Comparison of ENCODE assay signal across 22 cellular contexts in the genomic region with DNA sequence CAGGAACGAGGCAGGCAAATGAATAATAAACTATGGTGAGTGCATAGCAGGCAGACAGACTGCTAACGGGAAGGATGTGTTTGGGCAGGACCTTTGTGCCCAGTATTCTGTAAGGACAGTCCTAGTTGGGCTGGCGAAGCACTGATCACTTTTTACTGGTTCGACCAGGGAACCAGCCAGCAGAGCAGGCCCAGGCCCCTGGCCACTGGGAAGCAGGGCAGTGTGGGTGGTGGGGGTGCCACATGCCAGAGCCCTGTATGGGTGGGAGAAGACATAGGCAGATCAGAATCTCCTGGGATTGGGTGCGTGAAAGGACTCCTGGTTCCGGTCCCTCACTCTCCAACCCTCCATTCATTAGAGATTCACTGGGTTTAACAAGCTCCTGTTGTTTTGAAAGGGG. TPM values are rescaled to one million over a fixed set of nuclear protein-coding genes. Genes with fewer than 3 reads are reported as not detected.
A peak's percentile ranks its signal among the peaks of the same experiment; 100 is the strongest.
DNase-seq lines count a peak whose midpoint lies in the region; TF ChIP-seq lines count a peak whose summit lies in the region.
"Had no signal": no experiment of that assay in that cellular context is flagged by ENCODE, and none has a peak within 500 bp of the region (broad histone marks: within the 10 kb centered on the region; RNA-seq: fewer than 3 reads in every experiment).

No MANE protein-coding gene starts in this region.

- no peak for TF ChIP-seq CTCF in SK-N-SH (IDR thresholded peaks at IDR 0.05)

- no peak overlapping the region for H3K4me2 ChIP-seq in SK-N-SH

- peaks cover 32% of the 10 kb centered on the region for H3K4me1 Mint-ChIP-seq in activated T-helper 1 cell treated with anti-CD3 and anti-CD28 coated beads, Interleukin-12 subunit alpha, Interleukin-12 subunit beta, Interleukin-2, Interleukin-4 antibody, amounts not matched to agents 30 ng/mL and 10 ng/mL and 1 ng/mL, durations not matched to agents 14 hours and 24 hours and 36 hours (ENCODE audit: low read depth)

- no peaks in the 10 kb centered on the region for H3K27me3 ChIP-seq in SK-N-SH (ENCODE audit: insufficient read depth)
- H3K27me3 ChIP-seq: BE2C, foreskin keratinocyte, transverse colon had no signal

- peaks cover 2% of the 10 kb centered on the region for H3K36me3 Mint-ChIP-seq in activated T-helper 1 cell treated with anti-CD3 and anti-CD28 coated beads, Interleukin-12 subunit alpha, Interleukin-12 subunit beta, Interleukin-2, Interleukin-4 antibody, amounts not matched to agents 30 ng/mL and 10 ng/mL and 1 ng/mL, durations not matched to agents 14 hours and 24 hours and 36 hours (ENCODE audit: low read depth)
- H3K36me3 Mint-ChIP-seq: IgD-negative memory B cell, memory B cell had no signal

- WGBS in SK-N-SH (ENCODE audit: low lambda C conversion rate), result 95% methylated on average over 6 of the region's 6 CpGs

- peak overlapping the region; percentile 67 for H3K27ac Mint-ChIP-seq in activated T-helper 1 cell treated with anti-CD3 and anti-CD28 coated beads, Interleukin-12 subunit alpha, Interleukin-12 subunit beta, Interleukin-2, Interleukin-4 antibody, amounts not matched to agents 30 ng/mL and 10 ng/mL and 1 ng/mL, durations not matched to agents 14 hours and 24 hours and 36 hours
- H3K27ac Mint-ChIP-seq: memory B cell had no signal

- no peak overlapping the region for H3K4me3 Mint-ChIP-seq in activated T-helper 1 cell treated with anti-CD3 and anti-CD28 coated beads, Interleukin-12 subunit alpha, Interleukin-12 subunit beta, Interleukin-2, Interleukin-4 antibody, amounts not matched to agents 30 ng/mL and 10 ng/mL and 1 ng/mL, durations not matched to agents 14 hours and 24 hours and 36 hours
- H3K4me3 Mint-ChIP-seq: IgD-negative memory B cell; memory B cell; naive thymus-derived CD4-positive, alpha-beta T cell had no signal

- intact Hi-C loops in activated T-helper 1 cell treated with anti-CD3 and anti-CD28 coated beads, Interleukin-12 subunit alpha, Interleukin-12 subunit beta, Interleukin-2, Interleukin-4 antibody, amounts not matched to agents 30 ng/mL and 10 ng/mL and 1 ng/mL, durations not matched to agents 14 hours and 24 hours and 36 hours (cut with micrococcal nuclease), result no loop called here

- POLR2A ChIA-PET in SK-N-SH (lab: Yijun Ruan, JAX), result no interaction called here

- H2AFZ ChIP-seq in SK-N-SH (ENCODE audit: low read depth), result no peak overlapping the region

- H3K4me3 ChIP-seq in skin epidermis (no peak overlapping the region), SK-N-SH (ENCODE audit: low read depth in 2 of 2, low read length in 1 of 2) (no peak overlapping the region)
- H3K4me3 ChIP-seq: transverse colon had no signal

- H3K9me3 Mint-ChIP-seq in activated T-helper 1 cell treated with anti-CD3 and anti-CD28 coated beads, Interleukin-12 subunit alpha, Interleukin-12 subunit beta, Interleukin-2, Interleukin-4 antibody, amounts not matched to agents 30 ng/mL and 10 ng/mL and 1 ng/mL, durations not matched to agents 14 hours and 24 hours and 36 hours, result no peaks in the 10 kb centered on the region
- H3K9me3 Mint-ChIP-seq: IgD-negative memory B cell, memory B cell had no signal

- TF ChIP-seq EP300 in SK-N-SH (IDR thresholded peaks at IDR 0.05; ENCODE audit: borderline replicate concordance in 1 of 2, low read depth in 1 of 2, low read length in 1 of 2), result no peak

- H3F3A ChIP-seq in SK-N-SH (replicated peaks; ENCODE audit: insufficient read depth), result peaks cover 27% of the 10 kb centered on the region

- H3K27me3 Mint-ChIP-seq in activated T-helper 1 cell treated with anti-CD3 and anti-CD28 coated beads, Interleukin-12 subunit alpha, Interleukin-12 subunit beta, Interleukin-2, Interleukin-4 antibody, amounts not matched to agents 30 ng/mL and 10 ng/mL and 1 ng/mL, durations not matched to agents 14 hours and 24 hours and 36 hours (ENCODE audit: insufficient read depth), result peaks cover 2% of the 10 kb centered on the region
- H3K27me3 Mint-ChIP-seq: IgD-negative memory B cell; memory B cell; naive thymus-derived CD4-positive, alpha-beta T cell had no signal

- peaks cover 13% of the 10 kb centered on the region for H3K79me2 ChIP-seq in SK-N-SH (ENCODE audit: insufficient read depth)

- peak overlapping the region; percentile 68 for H3K27ac ChIP-seq in epithelial cell of prostate
- H3K27ac ChIP-seq in skin epidermis, result peak overlapping the region in 11 of 21 experiments; percentile 4 to 61 (median 52)
- H3K27ac ChIP-seq in SK-N-SH (ENCODE audit: low read depth in 2 of 2, low read length in 1 of 2), result peak overlapping the region in 1 of 2 experiments; percentile 72; a peak in 1 of 4 replicates
- H3K27ac ChIP-seq: foreskin keratinocyte, HL-60, transverse colon had no signal

- H3K9me3 ChIP-seq in SK-N-SH, result no peaks in the 10 kb centered on the region
- H3K9me3 ChIP-seq: BE2C, transverse colon had no signal

- CTCF ChIA-PET in SK-N-SH (lab: Yijun Ruan, JAX), result interaction anchor here (1.0 to 1.7 kb wide), 3 partner anchors 9 to 74 kb away, joined by 3 to 4 read pairs (median 3); no protein-coding TSS in a partner anchor

- no peaks in the 10 kb centered on the region for H3K36me3 ChIP-seq in SK-N-SH (replicated peaks in 1 of 2; ENCODE audit: control insufficient read depth in 1 of 2, insufficient read depth in 2 of 2, low read length in 1 of 2)
- H3K36me3 ChIP-seq: BE2C, transverse colon had no signal

- peaks cover 16 to 19% of the 10 kb centered on the region in 2 experiments; a peak in 3 of 4 replicates for H3K4me1 ChIP-seq in SK-N-SH (ENCODE audit: control insufficient read depth in 1 of 2, insufficient read depth in 2 of 2, low read depth in 1 of 2, low read length in 1 of 2)

- no peaks in the 10 kb centered on the region for H4K20me1 ChIP-seq in SK-N-SH (ENCODE audit: insufficient read depth)

- DNase-seq in activated T-helper 1 cell treated with anti-CD3 and anti-CD28 coated beads, Interleukin-12 subunit alpha, Interleukin-12 subunit beta, Interleukin-2, Interleukin-4 antibody, amounts not matched to agents 30 ng/mL and 10 ng/mL and 1 ng/mL, durations not matched to agents 14 hours and 24 hours and 36 hours (ENCODE audit: low spot score), result no peak
- DNase-seq in epithelial cell of prostate (ENCODE audit: low read depth, low spot score) (no peak), SK-N-SH (no peak), superior temporal gyrus (ENCODE audit: extremely low spot score) (no peak)
- DNase-seq: activated CD4-positive, alpha-beta T cell treated with anti-CD3 and anti-CD28 coated beads, Interleukin-2, amount 50 U/mL, for 1 hour; activated naive CD4-positive, alpha-beta T cell; BE2C; Calu3; cortex of kidney; EL; foreskin keratinocyte; kidney glomerular epithelial cell; naive thymus-derived CD4-positive, alpha-beta T cell; NCI-H1694 treated with DMSO at 0.1 percent for 48 hours; NCI-H748 treated with DMSO at 0.1 percent for 48 hours; stimulated activated CD4-positive, alpha-beta T cell treated with anti-CD3 and anti-CD28 coated beads, Interleukin-1b, Interleukin-23, amount 100 ng/mL, for 48 hours; stimulated activated naive CD4-positive, alpha-beta T cell treated with Interleukin-2 at 50 U/mL for 16 hours; transverse colon had no signal

- no peak for TF ChIP-seq RAD21 in SK-N-SH (IDR thresholded peaks at IDR 0.05; ENCODE audit: low read length)

- H3K9me2 ChIP-seq in SK-N-SH, result no peaks in the 10 kb centered on the region

- no peak overlapping the region for H3K9ac ChIP-seq in SK-N-SH

RNA-seq across cellular contexts. Expression of gene VAMP2, which starts 4.0 kb away (rescaled TPM):
- 54.7 and 55.9 TPM in 2 replicates for total RNA-seq in activated T-helper 1 cell treated with anti-CD3 and anti-CD28 coated beads, Interleukin-12 subunit alpha, Interleukin-12 subunit beta, Interleukin-2, Interleukin-4 antibody, amounts not matched to agents 30 ng/mL and 10 ng/mL and 1 ng/mL, durations not matched to agents 14 hours and 24 hours and 36 hours
- 42.0 and 43.4 TPM in 2 replicates for polyA plus RNA-seq in SK-N-SH (2012; rRNA removed)
- polyA plus RNA-seq in SK-N-SH (2012; cell fraction: cytosol; rRNA removed), result 39.1 and 45.5 TPM in 2 replicates
- 81.4 and 130 TPM in 2 replicates for polyA plus RNA-seq in SK-N-SH (2012; cell fraction: nucleus; rRNA removed)

RNA-seq across cellular contexts. Expression of gene TMEM107, which starts 9.4 kb away (rescaled TPM):
- total RNA-seq in activated T-helper 1 cell treated with anti-CD3 and anti-CD28 coated beads, Interleukin-12 subunit alpha, Interleukin-12 subunit beta, Interleukin-2, Interleukin-4 antibody, amounts not matched to agents 30 ng/mL and 10 ng/mL and 1 ng/mL, durations not matched to agents 14 hours and 24 hours and 36 hours, result 19.3 and 20.8 TPM in 2 replicates
- polyA plus RNA-seq in SK-N-SH (2012; rRNA removed), result 18.6 and 19.2 TPM in 2 replicates
- 16.7 and 17.7 TPM in 2 replicates for polyA plus RNA-seq in SK-N-SH (2012; cell fraction: cytosol; rRNA removed)
- polyA plus RNA-seq in SK-N-SH (2012; cell fraction: nucleus; rRNA removed), result 16.7 and 21.4 TPM in 2 replicates

RNA-seq across cellular contexts. Expression of gene PER1, which starts 14.5 kb away (rescaled TPM):
- total RNA-seq in activated T-helper 1 cell treated with anti-CD3 and anti-CD28 coated beads, Interleukin-12 subunit alpha, Interleukin-12 subunit beta, Interleukin-2, Interleukin-4 antibody, amounts not matched to agents 30 ng/mL and 10 ng/mL and 1 ng/mL, durations not matched to agents 14 hours and 24 hours and 36 hours, result 36.9 and 37.4 TPM in 2 replicates
- polyA plus RNA-seq in SK-N-SH (2012; rRNA removed), result 32.7 and 56.8 TPM in 2 replicates
- polyA plus RNA-seq in SK-N-SH (2012; cell fraction: cytosol; rRNA removed), result 2.7 and 4.0 TPM in 2 replicates
- polyA plus RNA-seq in SK-N-SH (2012; cell fraction: nucleus; rRNA removed), result 201 and 297 TPM in 2 replicates

RNA-seq across cellular contexts. Expression of gene BORCS6, which starts 23.2 kb away (rescaled TPM):
- total RNA-seq in activated T-helper 1 cell treated with anti-CD3 and anti-CD28 coated beads, Interleukin-12 subunit alpha, Interleukin-12 subunit beta, Interleukin-2, Interleukin-4 antibody, amounts not matched to agents 30 ng/mL and 10 ng/mL and 1 ng/mL, durations not matched to agents 14 hours and 24 hours and 36 hours, result 6.3 and 6.7 TPM in 2 replicates
- 3.7 and 4.3 TPM in 2 replicates for polyA plus RNA-seq in SK-N-SH (2012; rRNA removed)
- polyA plus RNA-seq in SK-N-SH (2012; cell fraction: cytosol; rRNA removed), result 2.1 and 3.5 TPM in 2 replicates
- polyA plus RNA-seq in SK-N-SH (2012; cell fraction: nucleus; rRNA removed), result 2.9 and 3.5 TPM in 2 replicates

RNA-seq across cellular contexts. Expression of gene HES7, which starts 42.8 kb away (rescaled TPM):
- total RNA-seq in activated T-helper 1 cell treated with anti-CD3 and anti-CD28 coated beads, Interleukin-12 subunit alpha, Interleukin-12 subunit beta, Interleukin-2, Interleukin-4 antibody, amounts not matched to agents 30 ng/mL and 10 ng/mL and 1 ng/mL, durations not matched to agents 14 hours and 24 hours and 36 hours, result 0.88 and 1.8 TPM in 2 replicates
- 0.71 and 1.2 TPM in 2 replicates for polyA plus RNA-seq in SK-N-SH (2012; rRNA removed)
- 0.42 and 0.67 TPM in 2 replicates for polyA plus RNA-seq in SK-N-SH (2012; cell fraction: cytosol; rRNA removed)
- polyA plus RNA-seq in SK-N-SH (2012; cell fraction: nucleus; rRNA removed), result 7.3 and 13.8 TPM in 2 replicates
- total RNA-seq: transverse colon had no signal
- polyA plus RNA-seq: IgD-negative memory B cell; naive thymus-derived CD4-positive, alpha-beta T cell had no signal
